ENCODE assay signal across 23 cellular contexts in the genomic region with DNA sequence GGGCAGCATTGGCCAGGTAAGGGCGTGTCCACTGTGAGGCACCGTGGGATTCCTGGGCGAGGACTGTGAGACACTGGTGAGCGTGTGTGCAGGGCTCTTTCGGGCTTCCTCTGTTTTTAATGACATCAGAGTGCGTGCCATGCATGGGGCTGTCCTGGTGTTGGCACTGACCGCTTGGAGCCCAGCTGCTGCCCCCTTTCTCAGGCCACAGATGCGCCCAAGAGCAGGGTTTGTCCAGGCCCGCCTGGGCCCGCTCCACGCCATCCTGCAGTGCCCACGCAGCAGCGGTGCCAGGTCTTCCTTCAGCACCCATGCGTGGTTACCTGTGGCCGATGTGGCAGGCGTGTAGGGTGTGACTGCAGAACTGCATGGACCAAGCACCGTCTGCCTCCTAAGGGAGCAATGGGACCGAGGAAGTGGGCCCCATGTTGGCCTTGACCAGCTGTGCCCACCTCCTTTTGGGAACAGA.
DNase-seq lines count a peak whose midpoint lies in the region; ATAC-seq, FAIRE-seq and TF ChIP-seq lines count a peak whose summit lies in the region.
"Had no signal": no experiment of that assay in that cellular context is flagged by ENCODE, and none has a peak within 500 bp of the region (broad histone marks: within the 10 kb centered on the region; RNA-seq: fewer than 3 reads in every experiment).

No MANE protein-coding gene starts in this region.

- H3K9me3 Mint-ChIP-seq in neural progenitor cell: peaks cover 7% of the 10 kb centered on the region

- FAIRE-seq in A549 (lab: Jason Lieb, UNC): no peak
- FAIRE-seq: GM12892, HTR-8/SVneo had no signal

- H3K27me3 Mint-ChIP-seq in neural progenitor cell (ENCODE audit: insufficient read depth, low read depth): peaks cover 10% of the 10 kb centered on the region

- no peak for TF ChIP-seq CTCF in A549 (IDR thresholded peaks at IDR 0.05)
- no peak for TF ChIP-seq CTCF in HCT116 (IDR thresholded peaks at IDR 0.05 in 2 of 3, conservative IDR thresholded peaks at IDR 0.05 in 1 of 3; ENCODE audit: borderline replicate concordance in 1 of 3, insufficient read depth in 1 of 3, low read depth in 2 of 3, low read length in 2 of 3)
- no peak for TF ChIP-seq CTCF in hepatocyte (IDR thresholded peaks at IDR 0.05; ENCODE audit: poor library complexity)
- no peak for TF ChIP-seq CTCF in neural progenitor cell (IDR thresholded peaks at IDR 0.05)
- TF ChIP-seq CTCF in prostate gland (IDR thresholded peaks at IDR 0.05): no peak

- H3K27ac ChIP-seq in A549 (peak overlapping the region; percentile 44 to 72; a peak in 4 of 6 replicates), HCT116 (ENCODE audit: low read depth, low read length) (no peak overlapping the region), hepatocyte (no peak overlapping the region), neural progenitor cell (no peak overlapping the region), prostate gland (no peak overlapping the region)
- H3K27ac ChIP-seq: Peyer's patch, SJSA1 had no signal

- H3K9me2 ChIP-seq in HCT116 (ENCODE audit: insufficient read depth) (no peaks in the 10 kb centered on the region), hepatocyte (replicated peaks; ENCODE audit: insufficient read depth) (no peaks in the 10 kb centered on the region)

- no peaks in the 10 kb centered on the region for H3K36me3 ChIP-seq in HCT116 (ENCODE audit: control insufficient read depth in 1 of 2, insufficient read depth in 2 of 2, low read length in 2 of 2)
- H3K36me3 ChIP-seq in hepatocyte (replicated peaks; ENCODE audit: insufficient read depth, low read depth): no peaks in the 10 kb centered on the region
- H3K36me3 ChIP-seq in neural progenitor cell: no peaks in the 10 kb centered on the region
- no peaks in the 10 kb centered on the region for H3K36me3 ChIP-seq in prostate gland
- H3K36me3 ChIP-seq: MG63, Peyer's patch, SJSA1 had no signal

- H3K4me3 ChIP-seq in A549 (peak overlapping the region; percentile 29; the same call in 2 of the 3 replicates), HCT116 (replicated peaks in 1 of 2; ENCODE audit: low read depth in 1 of 2, low read length in 2 of 2) (peak overlapping the region in 1 of 2 experiments; percentile 40; a peak in 2 of 4 replicates), hepatocyte (no peak overlapping the region), neural progenitor cell (no peak overlapping the region), prostate gland (no peak overlapping the region)
- H3K4me3 ChIP-seq: MG63, Peyer's patch, SJSA1 had no signal

- DNase-seq in A549 (ENCODE audit: low read depth in 1 of 2, low spot score in 1 of 2): no peak
- DNase-seq in HCT116 (ENCODE audit: low read depth, low spot score): no peak
- DNase-seq in hepatocyte (ENCODE audit: low spot score): no peak
- DNase-seq in neural progenitor cell (ENCODE audit: low spot score): no peak
- no peak for DNase-seq in prostate gland (ENCODE audit: low spot score)
- no peak for DNase-seq in NCI-H1092 treated with DMSO at 0.1 percent for 48 hours (lab: John Stamatoyannopoulos, UW)
- DNase-seq in NCI-H2081 (lab: John Stamatoyannopoulos, UW): no peak
- DNase-seq: ACHN; C1 segment of cervical spinal cord; CD8-positive, alpha-beta memory T cell; HFFc6; Kasumi-1; NCI-H1092; NCI-H146; NCI-H510A; NCI-H748 treated with DMSO at 0.1 percent for 48 hours; NK-92 treated with Interleukin-12 subunit alpha and Interleukin-12 subunit beta, amount 100 ng/mL, for 24 hours had no signal

- no peaks in the 10 kb centered on the region for H3K4me1 Mint-ChIP-seq in neural progenitor cell
- H3K4me1 Mint-ChIP-seq: CD8-positive, alpha-beta memory T cell; IgD-negative memory B cell had no signal

- H3K4me2 ChIP-seq in A549 (peak overlapping the region; percentile 53), HCT116 (ENCODE audit: low read length) (peak overlapping the region; percentile 73), hepatocyte (peak overlapping the region; percentile 67), neural progenitor cell (peak overlapping the region; percentile 70)

- 79% methylated on average over 12 of the region's 18 CpGs for WGBS in A549 (ENCODE audit: missing lambda C conversion rate)
- 94% methylated on average over 14 of the region's 18 CpGs for WGBS in hepatocyte (ENCODE audit: low lambda C conversion rate, missing lambda C conversion rate)
- WGBS in prostate gland: 71% methylated on average over 18 of the region's 18 CpGs

- no peak overlapping the region for H3K4me3 Mint-ChIP-seq in neural progenitor cell
- H3K4me3 Mint-ChIP-seq: CD8-positive, alpha-beta memory T cell; HFFc6 had no signal

- TF ChIP-seq POLR2A in A549 (IDR thresholded peaks at IDR 0.05; ENCODE audit: low read length) (no peak), HCT116 (IDR thresholded peaks at IDR 0.05; ENCODE audit: borderline replicate concordance, extremely low read depth, insufficient read depth, insufficient read length) (no peak), prostate gland (IDR thresholded peaks at IDR 0.05) (no peak)

- H3K27me3 ChIP-seq in HCT116 (ENCODE audit: insufficient read depth, low read length): no peaks in the 10 kb centered on the region
- no peaks in the 10 kb centered on the region for H3K27me3 ChIP-seq in hepatocyte
- peaks cover 8% of the 10 kb centered on the region for H3K27me3 ChIP-seq in neural progenitor cell
- peaks cover 4% of the 10 kb centered on the region for H3K27me3 ChIP-seq in prostate gland (replicated peaks; ENCODE audit: insufficient read depth)
- H3K27me3 ChIP-seq: MG63, Peyer's patch, SJSA1 had no signal

- H3K9me3 ChIP-seq in A549 (peaks cover 13% of the 10 kb centered on the region), HCT116 (ENCODE audit: control insufficient read depth in 1 of 2, insufficient read depth in 1 of 2, low read depth in 1 of 2, low read length in 2 of 2) (peaks cover 0 to 8% of the 10 kb centered on the region in 2 experiments; a peak in 1 of 4 replicates), hepatocyte (ENCODE audit: low read depth) (no peaks in the 10 kb centered on the region), neural progenitor cell (ENCODE audit: low read depth) (no peaks in the 10 kb centered on the region), prostate gland (no peaks in the 10 kb centered on the region)
- H3K9me3 ChIP-seq: Peyer's patch, SJSA1 had no signal

- H4K20me1 ChIP-seq in HCT116 (ENCODE audit: insufficient read depth) (no peaks in the 10 kb centered on the region), hepatocyte (ENCODE audit: insufficient read depth, poor library complexity, severe bottlenecking) (no peaks in the 10 kb centered on the region), neural progenitor cell (ENCODE audit: low read depth) (no peaks in the 10 kb centered on the region)

- ATAC-seq in A549: no peak
- ATAC-seq in HCT116: no peak

- TF ChIP-seq EP300 in A549 (IDR thresholded peaks at IDR 0.05): no peak

- TF ChIP-seq RAD21 in A549 (conservative IDR thresholded peaks at IDR 0.05 in 1 of 2, IDR thresholded peaks at IDR 0.05 in 1 of 2) (no peak), HCT116 (IDR thresholded peaks at IDR 0.05; ENCODE audit: low read depth) (no peak)

- BruUV-seq in HCT116 (replicated peaks; lab: Mats Ljungman, UMichigan): no TSS peak

- H3K4me1 ChIP-seq in A549 (no peaks in the 10 kb centered on the region), HCT116 (ENCODE audit: control insufficient read depth in 1 of 2, insufficient read depth in 2 of 2, low read length in 2 of 2) (peaks cover 0 to 10% of the 10 kb centered on the region in 2 experiments; a peak in 2 of 4 replicates), hepatocyte (ENCODE audit: insufficient read depth) (no peaks in the 10 kb centered on the region), neural progenitor cell (no peaks in the 10 kb centered on the region), prostate gland (replicated peaks) (no peaks in the 10 kb centered on the region)
- H3K4me1 ChIP-seq: Peyer's patch, SJSA1 had no signal

- H2AFZ ChIP-seq in HCT116 (ENCODE audit: low read depth, low read length, poor library complexity, severe bottlenecking): no peak overlapping the region
- no peak overlapping the region for H2AFZ ChIP-seq in hepatocyte
- H2AFZ ChIP-seq in neural progenitor cell (replicated peaks): no peak overlapping the region

- peak overlapping the region; percentile 28; the same call in 1 of the 2 replicates for H3K9ac ChIP-seq in HCT116 (ENCODE audit: low read length)
- H3K9ac ChIP-seq in neural progenitor cell: no peak overlapping the region

- H3K79me2 ChIP-seq in HCT116 (ENCODE audit: insufficient read depth, low read length) (no peaks in the 10 kb centered on the region), hepatocyte (no peaks in the 10 kb centered on the region), neural progenitor cell (ENCODE audit: low read depth) (no peaks in the 10 kb centered on the region)

- no peaks in the 10 kb centered on the region for H3K36me3 Mint-ChIP-seq in neural progenitor cell
- H3K36me3 Mint-ChIP-seq: CD8-positive, alpha-beta memory T cell had no signal

- no peak overlapping the region for H3K27ac Mint-ChIP-seq in neural progenitor cell
- H3K27ac Mint-ChIP-seq: CD8-positive, alpha-beta memory T cell; HFFc6 had no signal

- intact Hi-C loops in HCT116 (cut with micrococcal nuclease): no loop called here
- intact Hi-C loops in prostate gland (cut with DNase I): no loop called here

- CTCF ChIA-PET in A549 (lab: Yijun Ruan, JAX) (no interaction called here), HCT116 (lab: Charles Lee) (interaction anchor here (1.0 kb wide), 2 partner anchors 9 to 21 kb away, joined by 3 read pairs; no protein-coding TSS in a partner anchor)

- RAD21 ChIA-PET in HCT116 (lab: Charles Lee; ENCODE audit: low non-redundant PET in 1 of 2, low total read pairs in 2 of 2, uncharacterized antibody in 2 of 2, unreplicated experiment in 2 of 2): no interaction called here

- H3F3A ChIP-seq in neural progenitor cell (ENCODE audit: low read depth): no peaks in the 10 kb centered on the region

- POLR2A ChIA-PET in A549 (lab: Yijun Ruan, JAX) (no interaction called here), HCT116 (lab: Charles Lee) (no interaction called here)

TF ChIP-seq in A549, 52 proteins besides CTCF, POLR2A, EP300 and RAD21 (continues in another document):
- TF ChIP-seq, protein P1, sequence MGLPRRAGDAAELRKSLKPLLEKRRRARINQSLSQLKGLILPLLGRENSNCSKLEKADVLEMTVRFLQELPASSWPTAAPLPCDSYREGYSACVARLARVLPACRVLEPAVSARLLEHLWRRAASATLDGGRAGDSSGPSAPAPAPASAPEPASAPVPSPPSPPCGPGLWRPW (IDR thresholded peaks at IDR 0.05): no peak
- no peak for TF ChIP-seq HOXB13 (CRISPR knock-in tag; IDR thresholded peaks at IDR 0.05; ENCODE audit: low read depth)
- no peak for TF ChIP-seq POLR2AphosphoS2 (conservative IDR thresholded peaks at IDR 0.05; ENCODE audit: low read length)
- TF ChIP-seq EHF (CRISPR knock-in tag; IDR thresholded peaks at IDR 0.05): no peak

TF ChIP-seq in HCT116, 20 proteins besides CTCF, POLR2A, EP300 and RAD21 (continues in another document):
- TF ChIP-seq SRF (IDR thresholded peaks at IDR 0.05; ENCODE audit: low read depth) (no peak), SP1 (IDR thresholded peaks at IDR 0.05; ENCODE audit: low read depth) (no peak), EZH2 (IDR thresholded peaks at IDR 0.05) (no peak)
- TF ChIP-seq, protein P2, sequence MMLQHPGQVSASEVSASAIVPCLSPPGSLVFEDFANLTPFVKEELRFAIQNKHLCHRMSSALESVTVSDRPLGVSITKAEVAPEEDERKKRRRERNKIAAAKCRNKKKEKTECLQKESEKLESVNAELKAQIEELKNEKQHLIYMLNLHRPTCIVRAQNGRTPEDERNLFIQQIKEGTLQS (IDR thresholded peaks at IDR 0.05): no peak

Comparison
In these comparisons a context has a peak if more than half of its experiments do, and no peak if none do; other contexts are left out.
1. H3K27ac ChIP-seq: peak in A549 (2 of 2); none in HCT116 (single experiment), hepatocyte (single experiment), neural progenitor cell (single experiment) and prostate gland (0 of 2).
2. Peak in every context shown above with its lines, with median percentiles within 50 percentile points of each other: H3K4me2 ChIP-seq.